21 cellular contexts compared by ENCODE assay signal in genomic region chr9:136206602-136207333, GRCh38. TPM values are rescaled to one million over a fixed set of nuclear protein-coding genes. Genes with fewer than 3 reads are reported as not detected.
DNase-seq lines count a peak whose midpoint lies in the region; ATAC-seq and TF ChIP-seq lines count a peak whose summit lies in the region.
"Had no signal": no experiment of that assay in that cellular context is flagged by ENCODE, and none has a peak within 500 bp of the region (broad histone marks: within the 10 kb centered on the region; RNA-seq: fewer than 3 reads in every experiment).

No MANE protein-coding gene starts in this region.

- no peaks in the 10 kb centered on the region for H3K36me3 Mint-ChIP-seq in natural killer cell treated with Interleukin-12 subunit alpha and Interleukin-12 subunit beta and Interleukin-15 and Interleukin-18, amount 100 ng/mL, for 72 hours
- H3K36me3 Mint-ChIP-seq: activated CD8-positive, alpha-beta memory T cell treated with anti-CD3 and anti-CD28 coated beads, Interleukin-2, amount 10 ng/mL, durations not matched to agents 7 days and 5 days had no signal

- DNase-seq in SIG-M5 treated with dmso at 0.1 percent for 504 hours (lab: John Stamatoyannopoulos, UW; ENCODE audit: unreplicated experiment) (peak; percentile 49), SIG-M5 (lab: John Stamatoyannopoulos, UW) (no peak), NB4 (ENCODE audit: low read depth) (peak; percentile 91), SW480 (ENCODE audit: low spot score) (peak; percentile 35), substantia nigra (lab: John Stamatoyannopoulos, UW) (no peak), NCI-H2227 (lab: John Stamatoyannopoulos, UW; ENCODE audit: unreplicated experiment) (no peak)
- no peak for DNase-seq in natural killer cell treated with Interleukin-12 subunit alpha and Interleukin-12 subunit beta and Interleukin-15 and Interleukin-18, amount 100 ng/mL, for 72 hours (ENCODE audit: low spot score)
- DNase-seq: activated CD8-positive, alpha-beta memory T cell treated with anti-CD3 and anti-CD28 coated beads, Interleukin-2, amount 10 ng/mL, durations not matched to agents 7 days and 5 days; activated effector memory CD4-positive, alpha-beta T cell treated with Interleukin-2 at 50 U/mL for 16 hours; DMS79; kidney glomerular epithelial cell; NCI-H2029; NCI-H748 treated with DMSO at 0.1 percent for 48 hours; Right ventricle myocardium superior; upper lobe of right lung had no signal

- H3K9me3 Mint-ChIP-seq in natural killer cell treated with Interleukin-12 subunit alpha and Interleukin-12 subunit beta and Interleukin-15 and Interleukin-18, amount 100 ng/mL, for 72 hours, result no peaks in the 10 kb centered on the region
- H3K9me3 Mint-ChIP-seq: mesothelial cell of epicardium; stimulated activated naive CD8-positive, alpha-beta T cell treated with anti-CD3 and anti-CD28 coated beads, Interleukin-15, Interleukin-2, amounts not matched to agents 100 ng/mL and 50 ng/mL, for 24 hours had no signal

- TF ChIP-seq POLR2A in NB4 (IDR thresholded peaks at IDR 0.05; ENCODE audit: extremely low read depth, insufficient read length), result no peak

- no peak overlapping the region for H3K27ac Mint-ChIP-seq in natural killer cell treated with Interleukin-12 subunit alpha and Interleukin-12 subunit beta and Interleukin-15 and Interleukin-18, amount 100 ng/mL, for 72 hours
- H3K27ac Mint-ChIP-seq: activated CD8-positive, alpha-beta memory T cell treated with anti-CD3 and anti-CD28 coated beads, Interleukin-2, amount 10 ng/mL, durations not matched to agents 7 days and 5 days; mesothelial cell of epicardium; stimulated activated naive CD8-positive, alpha-beta T cell treated with anti-CD3 and anti-CD28 coated beads, Interleukin-15, Interleukin-2, amounts not matched to agents 100 ng/mL and 50 ng/mL, for 24 hours had no signal

- peaks cover 0 to 6% of the 10 kb centered on the region in 2 donors for H3K27me3 Mint-ChIP-seq in natural killer cell treated with Interleukin-12 subunit alpha and Interleukin-12 subunit beta and Interleukin-15 and Interleukin-18, amount 100 ng/mL, for 72 hours

- peak; percentile 54 to 66 for ATAC-seq in natural killer cell treated with Interleukin-12 subunit alpha and Interleukin-12 subunit beta and Interleukin-15 and Interleukin-18, amount 100 ng/mL, for 72 hours
- no peak for ATAC-seq in HG03432 (IDR thresholded peaks at IDR 0.05; ENCODE audit: unreplicated experiment)
- ATAC-seq: activated CD8-positive, alpha-beta memory T cell treated with anti-CD3 and anti-CD28 coated beads, Interleukin-2, amount 10 ng/mL, durations not matched to agents 7 days and 5 days; upper lobe of right lung had no signal

- TF ChIP-seq CTCF in NB4 (IDR thresholded peaks at IDR 0.05; ENCODE audit: low read depth, low read length), result no peak

- H3K4me1 Mint-ChIP-seq in natural killer cell treated with Interleukin-12 subunit alpha and Interleukin-12 subunit beta and Interleukin-15 and Interleukin-18, amount 100 ng/mL, for 72 hours (ENCODE audit: low read depth in 2 of 2), result peaks cover 3 to 8% of the 10 kb centered on the region in 2 donors
- H3K4me1 Mint-ChIP-seq: activated CD8-positive, alpha-beta memory T cell treated with anti-CD3 and anti-CD28 coated beads, Interleukin-2, amount 10 ng/mL, durations not matched to agents 7 days and 5 days; mesothelial cell of epicardium had no signal

- no peak overlapping the region for H3K27ac ChIP-seq in substantia nigra (ENCODE audit: low read depth, low read length, poor library complexity, severe bottlenecking)
- H3K27ac ChIP-seq: right atrium auricular region, upper lobe of right lung had no signal

- H3K4me3 Mint-ChIP-seq in natural killer cell treated with Interleukin-12 subunit alpha and Interleukin-12 subunit beta and Interleukin-15 and Interleukin-18, amount 100 ng/mL, for 72 hours, result no peak overlapping the region
- H3K4me3 Mint-ChIP-seq: activated CD8-positive, alpha-beta memory T cell treated with anti-CD3 and anti-CD28 coated beads, Interleukin-2, amount 10 ng/mL, durations not matched to agents 7 days and 5 days; mesothelial cell of epicardium; stimulated activated naive CD8-positive, alpha-beta T cell treated with anti-CD3 and anti-CD28 coated beads, Interleukin-15, Interleukin-2, amounts not matched to agents 100 ng/mL and 50 ng/mL, for 24 hours had no signal

- no peak overlapping the region for H3K4me3 ChIP-seq in NB4 (ENCODE audit: low read depth, low read length)
- H3K4me3 ChIP-seq: right atrium auricular region, upper lobe of right lung had no signal

RNA-seq across cellular contexts. Expression of gene LHX3, which starts 1.8 kb away (rescaled TPM):
- under 1 TPM in 1 of 2 donors, not detected in 1; 0.12 TPM for total RNA-seq in natural killer cell treated with Interleukin-12 subunit alpha and Interleukin-12 subunit beta and Interleukin-15 and Interleukin-18, amount 100 ng/mL, for 72 hours
- total RNA-seq: activated CD8-positive, alpha-beta memory T cell treated with anti-CD3 and anti-CD28 coated beads, Interleukin-2, amount 10 ng/mL, durations not matched to agents 7 days and 5 days; chondrocyte; fibroblast of villous mesenchyme; mesothelial cell of epicardium; Right ventricle myocardium superior; upper lobe of right lung had no signal

RNA-seq across cellular contexts. Expression of gene QSOX2, which starts 38.8 kb away (rescaled TPM):
- total RNA-seq in natural killer cell treated with Interleukin-12 subunit alpha and Interleukin-12 subunit beta and Interleukin-15 and Interleukin-18, amount 100 ng/mL, for 72 hours, result 10 to 100 TPM; 16.4 to 27.3 TPM

Comparison
In these comparisons a context has a peak if more than half of its experiments do, and no peak if none do; other contexts are left out.
1. DNase-seq: peak in SIG-M5 treated with dmso at 0.1 percent for 504 hours (single experiment), NB4 (single experiment) and SW480 (single experiment); none in SIG-M5 (single experiment), natural killer cell treated with Interleukin-12 subunit alpha and Interleukin-12 subunit beta and Interleukin-15 and Interleukin-18, amount 100 ng/mL, for 72 hours (single experiment), substantia nigra (0 of 49) and NCI-H2227 (single experiment).